8 cellular contexts compared by ENCODE assay signal in the genomic region with DNA sequence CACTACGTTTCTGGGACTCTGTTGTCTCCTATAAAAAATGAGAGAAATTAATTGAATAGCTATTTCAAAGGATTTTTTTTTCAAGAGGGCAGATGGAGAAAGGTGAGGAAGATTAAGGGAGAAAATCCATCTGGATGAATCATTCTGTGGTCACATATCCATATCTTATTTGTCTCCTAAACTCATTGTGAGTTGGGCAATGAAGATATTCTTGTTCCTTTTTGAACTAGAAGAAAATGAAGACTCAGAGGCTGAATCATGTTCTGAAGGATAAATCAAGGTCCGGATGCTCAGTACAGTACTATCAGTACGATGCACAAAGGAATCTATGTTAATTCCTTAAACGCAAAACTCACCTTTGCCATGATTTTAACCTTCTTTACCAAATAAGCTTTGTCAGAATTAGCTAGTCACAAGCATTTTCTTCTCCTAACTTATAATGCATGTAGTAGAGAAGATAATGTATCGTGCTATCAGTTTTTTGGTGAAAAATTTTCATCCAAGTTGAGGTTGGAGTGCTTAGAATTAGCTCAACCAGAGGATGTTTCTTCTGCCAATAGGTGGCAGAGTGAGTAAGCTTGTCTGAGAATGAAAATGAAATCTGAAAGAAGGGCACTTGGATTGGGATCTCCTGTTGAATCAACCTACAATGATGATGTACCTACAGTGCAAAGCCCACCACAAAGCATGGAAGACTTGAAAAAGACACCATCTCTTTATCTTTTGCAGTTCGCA.
DNase-seq lines count a peak whose midpoint lies in the region; TF ChIP-seq lines count a peak whose summit lies in the region.

No MANE protein-coding gene starts in this region.

- H3K27ac ChIP-seq in mammary epithelial cell (ENCODE audit: insufficient read depth, low read depth, low read length) (peak overlapping the region; percentile 4), neuronal stem cell (replicated peaks; ENCODE audit: low read length) (no peak overlapping the region), stomach (no peak overlapping the region)

- no peak overlapping the region for H2BK15ac ChIP-seq in neuronal stem cell (ENCODE audit: low read length)

- no peaks in the 10 kb centered on the region for H3K4me1 Mint-ChIP-seq in activated CD4-positive, alpha-beta memory T cell treated with anti-CD3 and anti-CD28 coated beads, Interleukin-2, amount 10 ng/mL, durations not matched to agents 7 days and 5 days

- in situ Hi-C loops in mammary epithelial cell (cut with MboI; ENCODE audit: low sequenced_read_pairs in 2 of 2): loop anchor here in 1 of 2 donors (25.0 kb wide), 3 partner anchors 136 to 439 kb away; no protein-coding TSS in a partner anchor

- no peaks in the 10 kb centered on the region for H3K36me3 Mint-ChIP-seq in activated CD4-positive, alpha-beta memory T cell treated with anti-CD3 and anti-CD28 coated beads, Interleukin-2, amount 10 ng/mL, durations not matched to agents 7 days and 5 days (ENCODE audit: low read depth)

- no peak overlapping the region for H2AFZ ChIP-seq in mammary epithelial cell (ENCODE audit: low read depth, low read length)
- H2AFZ ChIP-seq in neuronal stem cell (ENCODE audit: low read length): no peak overlapping the region

- no TSS peak for BruUV-seq in mammary epithelial cell (replicated peaks; lab: Mats Ljungman, UMichigan)

- H3K18ac ChIP-seq in neuronal stem cell (ENCODE audit: low read length): no peak overlapping the region

- no peak overlapping the region for H2BK5ac ChIP-seq in neuronal stem cell (ENCODE audit: low read length)

- H2BK120ac ChIP-seq in neuronal stem cell (ENCODE audit: low read depth, low read length): no peak overlapping the region

- H3K4me3 ChIP-seq in mammary epithelial cell (replicated peaks in 1 of 3; ENCODE audit: insufficient read depth in 1 of 3, low read depth in 2 of 3, low read length in 3 of 3): no peak overlapping the region
- no peak overlapping the region for H3K4me3 ChIP-seq in neuronal stem cell (ENCODE audit: low read length in 2 of 2)
- H3K4me3 ChIP-seq in stomach: no peak overlapping the region

- dilution Hi-C loops in mammary epithelial cell (cut with HindIII; ENCODE audit: low sequenced_read_pairs): loop anchor here (25.0 kb wide), 1 partner anchor 361 kb away; no protein-coding TSS in a partner anchor

- H3K27me3 Mint-ChIP-seq in activated CD4-positive, alpha-beta memory T cell treated with anti-CD3 and anti-CD28 coated beads, Interleukin-2, amount 10 ng/mL, durations not matched to agents 7 days and 5 days: no peaks in the 10 kb centered on the region

- H2BK12ac ChIP-seq in neuronal stem cell (ENCODE audit: low read length): no peak overlapping the region

- H2AK5ac ChIP-seq in neuronal stem cell (ENCODE audit: low read depth, low read length): no peak overlapping the region

- intact Hi-C loops in mammary epithelial cell (cut with micrococcal nuclease) (loop anchor here (1.0 to 10.0 kb wide), 7 partner anchors 139 to 715 kb away; no protein-coding TSS in a partner anchor), stomach (cut with DNase I; ENCODE audit: low total_unique reads) (no loop called here)

- CTCF ChIA-PET in mammary epithelial cell (lab: Charles Lee; ENCODE audit: low non-redundant PET): interaction anchor here (0.6 to 1.0 kb wide), 6 partner anchors 152 to 601 kb away, joined by 3 to 9 read pairs (median 4); no protein-coding TSS in a partner anchor
- CTCF ChIA-PET in activated CD4-positive, alpha-beta memory T cell treated with anti-CD3 and anti-CD28 coated beads, Interleukin-2, amount 10 ng/mL, durations not matched to agents 7 days and 5 days (lab: Charles Lee): interaction anchor here (0.6 kb wide), 1 partner anchor 15 kb away, joined by 3 read pairs; no protein-coding TSS in a partner anchor

- H3K9me3 Mint-ChIP-seq in activated CD4-positive, alpha-beta memory T cell treated with anti-CD3 and anti-CD28 coated beads, Interleukin-2, amount 10 ng/mL, durations not matched to agents 7 days and 5 days: no peaks in the 10 kb centered on the region

- no peak overlapping the region for H3K27ac Mint-ChIP-seq in activated CD4-positive, alpha-beta memory T cell treated with anti-CD3 and anti-CD28 coated beads, Interleukin-2, amount 10 ng/mL, durations not matched to agents 7 days and 5 days

- TF ChIP-seq POLR2A in stomach (IDR thresholded peaks at IDR 0.05): no peak

- no peak overlapping the region for H4K91ac ChIP-seq in neuronal stem cell (ENCODE audit: low read depth, low read length, poor library complexity)

- no peak overlapping the region for H3K23ac ChIP-seq in neuronal stem cell (ENCODE audit: low read depth, low read length, poor library complexity)

- DNase-seq in NCI-H1092 treated with DMSO at 0.1 percent for 48 hours (lab: John Stamatoyannopoulos, UW): peak; percentile 14
- DNase-seq in mammary epithelial cell: peak; percentile 78
- DNase-seq in neuronal stem cell (ENCODE audit: low spot score): peak; percentile 14
- no peak for DNase-seq in T-helper 2 cell
- no peak for DNase-seq in stomach
- no peak for DNase-seq in activated CD4-positive, alpha-beta memory T cell treated with anti-CD3 and anti-CD28 coated beads, Interleukin-2, amount 10 ng/mL, durations not matched to agents 7 days and 5 days
- no peak for DNase-seq in T-helper 9 cell

- H3K9me3 ChIP-seq in mammary epithelial cell (replicated peaks; ENCODE audit: insufficient read depth, low read length) (no peaks in the 10 kb centered on the region), neuronal stem cell (replicated peaks in 1 of 2; ENCODE audit: control insufficient read depth in 2 of 2, insufficient read depth in 1 of 2, low read depth in 1 of 2, low read length in 2 of 2) (no peaks in the 10 kb centered on the region), stomach (no peaks in the 10 kb centered on the region)

- no peaks in the 10 kb centered on the region for H3K79me2 ChIP-seq in mammary epithelial cell (ENCODE audit: insufficient read depth, low read length)

- POLR2A ChIA-PET in activated CD4-positive, alpha-beta memory T cell treated with anti-CD3 and anti-CD28 coated beads, Interleukin-2, amount 10 ng/mL, durations not matched to agents 7 days and 5 days (lab: Charles Lee): no interaction called here

- no peaks in the 10 kb centered on the region for H3K79me1 ChIP-seq in neuronal stem cell (ENCODE audit: low read depth, low read length)

- H3K27me3 ChIP-seq in mammary epithelial cell (ENCODE audit: insufficient read depth, low read length) (no peaks in the 10 kb centered on the region), neuronal stem cell (ENCODE audit: control insufficient read depth in 3 of 3, insufficient read depth in 3 of 3, low read depth in 1 of 3, low read length in 3 of 3) (no peaks in the 10 kb centered on the region), stomach (no peaks in the 10 kb centered on the region)

- H4K20me1 ChIP-seq in mammary epithelial cell (ENCODE audit: insufficient read depth, low read length): no peaks in the 10 kb centered on the region

- H3K4me2 ChIP-seq in mammary epithelial cell (ENCODE audit: insufficient read depth, low read depth, low read length): peak overlapping the region; percentile 59
- no peak overlapping the region for H3K4me2 ChIP-seq in neuronal stem cell (ENCODE audit: insufficient read depth, low read length, poor library complexity, severe bottlenecking)

- WGBS in mammary epithelial cell (ENCODE audit: low coverage, missing lambda C conversion rate): 52% methylated on average over 6 of the region's 6 CpGs
- WGBS in neuronal stem cell (ENCODE audit: extremely low coverage in 2 of 2, insufficient read length in 2 of 2, insufficient replicate concordance in 1 of 2), 2 donors: no CpG with 5 or more reads among the region's 6 CpGs
- WGBS in stomach, 5 donors: 62 to 75% (median 68%) methylated on average over 6 of the region's 6 CpGs

- H3K4me3 Mint-ChIP-seq in activated CD4-positive, alpha-beta memory T cell treated with anti-CD3 and anti-CD28 coated beads, Interleukin-2, amount 10 ng/mL, durations not matched to agents 7 days and 5 days: no peak overlapping the region

- TF ChIP-seq EP300 in stomach (IDR thresholded peaks at IDR 0.05): no peak

- H3K4me1 ChIP-seq in mammary epithelial cell (ENCODE audit: insufficient read depth, low read length) (peaks cover 24% of the 10 kb centered on the region), neuronal stem cell (ENCODE audit: control insufficient read depth in 2 of 2, insufficient read depth in 1 of 2, low read depth in 1 of 2, low read length in 2 of 2) (no peaks in the 10 kb centered on the region), stomach (no peaks in the 10 kb centered on the region)

- H3K9ac ChIP-seq in mammary epithelial cell (ENCODE audit: insufficient read depth, low read length) (no peak overlapping the region), neuronal stem cell (ENCODE audit: low read depth, low read length, poor library complexity) (no peak overlapping the region)

- H4K8ac ChIP-seq in neuronal stem cell (ENCODE audit: low read depth, low read length): no peak overlapping the region

- TF ChIP-seq CTCF in GM12874 (IDR thresholded peaks at IDR 0.05; ENCODE audit: insufficient read depth, low read depth, low read length): peak; percentile 29; the same call in 1 of the 2 replicates
- TF ChIP-seq CTCF in mammary epithelial cell (conservative IDR thresholded peaks at IDR 0.05 in 1 of 2, IDR thresholded peaks at IDR 0.05 in 1 of 2; ENCODE audit: extremely low read depth in 1 of 2, insufficient read depth in 1 of 2, low read depth in 1 of 2, low read length in 2 of 2): peak; percentile 57 to 74
- TF ChIP-seq CTCF in stomach (IDR thresholded peaks at IDR 0.05): peak in 1 of 7 experiments; percentile 15

- no peaks in the 10 kb centered on the region for H3K36me3 ChIP-seq in mammary epithelial cell (ENCODE audit: insufficient read depth, low read length)
- H3K36me3 ChIP-seq in neuronal stem cell (replicated peaks in 1 of 2; ENCODE audit: control insufficient read depth in 2 of 2, insufficient read depth in 2 of 2, low read length in 2 of 2): no peaks in the 10 kb centered on the region
- no peaks in the 10 kb centered on the region for H3K36me3 ChIP-seq in stomach

- H3K14ac ChIP-seq in neuronal stem cell (ENCODE audit: low read length): no peak overlapping the region

- no peak overlapping the region for H3K4ac ChIP-seq in neuronal stem cell (ENCODE audit: low read length)

Comparison
In these comparisons a context has a peak if more than half of its experiments do, and no peak if none do; other contexts are left out.
1. DNase-seq: peak in NCI-H1092 treated with DMSO at 0.1 percent for 48 hours (single experiment), mammary epithelial cell (single experiment) and neuronal stem cell (single experiment); none in T-helper 2 cell (0 of 5), stomach (single experiment), activated CD4-positive, alpha-beta memory T cell treated with anti-CD3 and anti-CD28 coated beads, Interleukin-2, amount 10 ng/mL, durations not matched to agents 7 days and 5 days (single experiment) and T-helper 9 cell (single experiment).